In genomic region chr7:86479144-86479543, GRCh38 we compare ENCODE assay signal across 16 cellular contexts.
DNase-seq lines count a peak whose midpoint lies in the region; ATAC-seq and TF ChIP-seq lines count a peak whose summit lies in the region.
"Had no signal": no experiment of that assay in that cellular context is flagged by ENCODE, and none has a peak within 500 bp of the region (broad histone marks: within the 10 kb centered on the region; RNA-seq: fewer than 3 reads in every experiment).

No MANE protein-coding gene starts in this region.

- TF ChIP-seq CTCF in left ventricle myocardium inferior (IDR thresholded peaks at IDR 0.05; ENCODE audit: borderline replicate concordance) (no peak), heart right ventricle (IDR thresholded peaks at IDR 0.05) (no peak), neural progenitor cell (IDR thresholded peaks at IDR 0.05) (no peak)

- peak; percentile 85 for ATAC-seq in Right ventricle myocardium superior (ENCODE audit: poor library complexity)
- peak in 5 of 8 donors; percentile 27 to 58 (median 33) for ATAC-seq in heart right ventricle
- peak; percentile 69 for ATAC-seq in aorta (ENCODE audit: low FRiP score)

- H3F3A ChIP-seq in neural progenitor cell (ENCODE audit: low read depth) = no peaks in the 10 kb centered on the region

- no peaks in the 10 kb centered on the region for H3K27me3 ChIP-seq in left ventricle myocardium inferior (ENCODE audit: low read depth)
- H3K27me3 ChIP-seq in heart right ventricle = no peaks in the 10 kb centered on the region
- no peaks in the 10 kb centered on the region for H3K27me3 ChIP-seq in neural progenitor cell
- H3K27me3 ChIP-seq in aorta (ENCODE audit: control insufficient read depth in 1 of 2, insufficient read depth in 2 of 2, low read length in 1 of 2) = no peaks in the 10 kb centered on the region
- H3K27me3 ChIP-seq: BLaER1 had no signal

- intact Hi-C loops in Right ventricle myocardium superior (cut with DNase I) (no loop called here), left ventricle myocardium inferior (cut with micrococcal nuclease) (no loop called here), heart right ventricle (cut with DNase I) (loop anchor here in 1 of 10 donors (10.0 kb wide), 1 partner anchor 594 kb away; no protein-coding TSS in a partner anchor), aorta (cut with DNase I) (no loop called here), posterior cingulate gyrus (cut with DNase I) (loop anchor here (10.0 kb wide), 1 partner anchor 426 kb away; no protein-coding TSS in a partner anchor)

- no peak overlapping the region for H3K27ac ChIP-seq in left ventricle myocardium inferior (replicated peaks)
- no peak overlapping the region for H3K27ac ChIP-seq in heart right ventricle
- no peak overlapping the region for H3K27ac ChIP-seq in neural progenitor cell
- no peak overlapping the region for H3K27ac ChIP-seq in aorta (ENCODE audit: low read depth in 1 of 2, low read length in 2 of 2)
- H3K27ac ChIP-seq: BLaER1 had no signal

- no peak overlapping the region for H3K27ac Mint-ChIP-seq in neural progenitor cell
- H3K27ac Mint-ChIP-seq: CD8-positive, alpha-beta memory T cell had no signal

- H3K4me1 ChIP-seq in left ventricle myocardium inferior (no peaks in the 10 kb centered on the region), heart right ventricle (no peaks in the 10 kb centered on the region), neural progenitor cell (no peaks in the 10 kb centered on the region), aorta (ENCODE audit: control insufficient read depth in 1 of 2, insufficient read depth in 2 of 2, low read length in 2 of 2) (no peaks in the 10 kb centered on the region)
- H3K4me1 ChIP-seq: Caco-2 had no signal

- no peaks in the 10 kb centered on the region for H3K79me2 ChIP-seq in neural progenitor cell (ENCODE audit: low read depth)

- H2AFZ ChIP-seq in neural progenitor cell (replicated peaks) = peak overlapping the region; percentile 44

- H3K36me3 Mint-ChIP-seq in neural progenitor cell = no peaks in the 10 kb centered on the region
- H3K36me3 Mint-ChIP-seq: CD8-positive, alpha-beta memory T cell had no signal

- peaks cover 2% of the 10 kb centered on the region for H3K27me3 Mint-ChIP-seq in neural progenitor cell (ENCODE audit: insufficient read depth, low read depth)
- H3K27me3 Mint-ChIP-seq: CD8-positive, alpha-beta memory T cell had no signal

- peaks cover 7% of the 10 kb centered on the region for H3K9me3 ChIP-seq in left ventricle myocardium inferior (replicated peaks)
- peaks cover 0 to 4% (median 0%) of the 10 kb centered on the region in 11 donors for H3K9me3 ChIP-seq in heart right ventricle
- no peaks in the 10 kb centered on the region for H3K9me3 ChIP-seq in neural progenitor cell (ENCODE audit: low read depth)
- peaks cover 1% of the 10 kb centered on the region for H3K9me3 ChIP-seq in aorta (ENCODE audit: control insufficient read depth, low read length)
- H3K9me3 ChIP-seq: BLaER1, Caco-2 had no signal

- no peaks in the 10 kb centered on the region for H3K9me3 Mint-ChIP-seq in neural progenitor cell

- no peak overlapping the region for H3K4me3 Mint-ChIP-seq in neural progenitor cell
- H3K4me3 Mint-ChIP-seq: CD8-positive, alpha-beta memory T cell had no signal

- WGBS in heart right ventricle, 2 donors = 42 to 64% methylated on average over 2 of the region's 2 CpGs
- WGBS in aorta, 2 donors = 25 to 35% methylated on average over 2 of the region's 2 CpGs

- H3K4me1 Mint-ChIP-seq in neural progenitor cell = no peaks in the 10 kb centered on the region
- H3K4me1 Mint-ChIP-seq: CD8-positive, alpha-beta memory T cell had no signal

- no peak overlapping the region for H3K4me2 ChIP-seq in neural progenitor cell
- H3K4me2 ChIP-seq: BLaER1 had no signal

- H4K20me1 ChIP-seq in neural progenitor cell (ENCODE audit: low read depth) = no peaks in the 10 kb centered on the region
- H4K20me1 ChIP-seq: BLaER1 had no signal

- no peak overlapping the region for H3K4me3 ChIP-seq in left ventricle myocardium inferior
- H3K4me3 ChIP-seq in heart right ventricle = no peak overlapping the region
- H3K4me3 ChIP-seq in neural progenitor cell = no peak overlapping the region
- H3K4me3 ChIP-seq in aorta (ENCODE audit: low read length in 2 of 2) = no peak overlapping the region
- H3K4me3 ChIP-seq: BLaER1 had no signal

- no peak overlapping the region for H3K9ac ChIP-seq in neural progenitor cell
- H3K9ac ChIP-seq: BLaER1 had no signal

- DNase-seq in Right ventricle myocardium superior (no peak), left ventricle myocardium inferior (no peak), heart right ventricle (peak in 1 of 2 donors; percentile 3), neural progenitor cell (ENCODE audit: low spot score) (no peak), aorta (no peak), NCI-H2227 (lab: John Stamatoyannopoulos, UW; ENCODE audit: unreplicated experiment) (no peak), NCI-H1092 (lab: John Stamatoyannopoulos, UW) (no peak), posterior cingulate gyrus (no peak)
- DNase-seq: 8988T; AML-193; Caco-2; CD8-positive, alpha-beta memory T cell; DND-41; GDM1; H7 had no signal

- H3K36me3 ChIP-seq in left ventricle myocardium inferior (no peaks in the 10 kb centered on the region), heart right ventricle (no peaks in the 10 kb centered on the region), neural progenitor cell (no peaks in the 10 kb centered on the region), aorta (ENCODE audit: control insufficient read depth in 1 of 2, insufficient read depth in 2 of 2, low read length in 1 of 2) (no peaks in the 10 kb centered on the region)
- H3K36me3 ChIP-seq: BLaER1 had no signal

Comparison
In these comparisons a context has a peak if more than half of its experiments do, and no peak if none do; other contexts are left out.
1. ATAC-seq: peak in every context shown above with its lines; median percentile 85 in Right ventricle myocardium superior; 69 in aorta; 33 in heart right ventricle.